In the genomic region with DNA sequence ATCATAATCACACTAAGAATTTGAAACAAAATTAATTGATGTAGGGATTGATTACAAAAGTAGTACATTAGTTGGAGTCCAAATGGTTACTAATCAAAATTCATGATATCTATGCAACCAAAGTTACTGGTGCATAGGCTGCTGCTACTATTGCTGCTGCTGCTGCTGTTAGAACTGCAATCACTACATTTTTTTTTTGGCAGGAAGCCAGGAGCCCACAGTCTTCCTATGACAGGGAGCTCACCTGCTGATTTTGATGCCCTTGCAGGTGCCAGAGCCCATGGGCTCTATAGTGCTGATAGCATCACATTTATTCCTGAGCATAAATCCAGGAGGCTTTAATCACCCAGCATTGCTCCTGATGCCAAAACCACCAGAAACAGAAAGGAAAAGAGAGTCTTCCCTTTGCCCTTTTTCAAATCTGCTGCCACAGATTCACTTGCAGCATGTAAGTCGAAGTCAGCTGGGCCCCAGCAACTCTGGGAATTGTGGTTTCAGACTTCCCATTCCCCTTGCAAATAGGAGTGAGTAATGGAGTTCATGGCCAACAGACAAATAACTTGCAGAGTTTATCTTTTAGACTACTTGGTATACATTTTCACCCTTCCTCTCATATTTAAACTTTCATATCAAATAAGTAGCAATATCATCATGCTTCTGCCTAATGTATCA, we compare ENCODE assay signal across 20 cellular contexts. TPM values are rescaled to one million over a fixed set of nuclear protein-coding genes. Genes with fewer than 3 reads are reported as not detected.
DNase-seq lines count a peak whose midpoint lies in the region; TF ChIP-seq lines count a peak whose summit lies in the region.
"Had no signal": no experiment of that assay in that cellular context is flagged by ENCODE, and none has a peak within 500 bp of the region (broad histone marks: within the 10 kb centered on the region; RNA-seq: fewer than 3 reads in every experiment).

No MANE protein-coding gene starts in this region.

- POLR2A ChIA-PET in PC-9 (lab: Charles Lee; ENCODE audit: unreplicated experiment): no interaction called here

- BruUV-seq in PC-9 (replicated peaks; lab: Mats Ljungman, UMichigan): no TSS peak

- WGBS in GM23248 (ENCODE audit: low coverage in 1 of 2, low lambda C conversion rate in 2 of 2, missing lambda C conversion rate in 2 of 2), 2 experiments: 0 to 4% methylated on average over 1 of the region's 1 CpG
- 42% methylated on average over 1 of the region's 1 CpG for WGBS in suprapubic skin

- H3K36me3 ChIP-seq in GM23248 (ENCODE audit: low read depth): no peaks in the 10 kb centered on the region
- H3K36me3 ChIP-seq in PC-9 (ENCODE audit: low read depth): no peaks in the 10 kb centered on the region
- no peaks in the 10 kb centered on the region for H3K36me3 ChIP-seq in suprapubic skin
- no peaks in the 10 kb centered on the region for H3K36me3 ChIP-seq in WERI-Rb-1
- H3K36me3 ChIP-seq: BE2C, heart left ventricle, ovary, uterus had no signal

- H3K9me3 ChIP-seq in GM23248 (ENCODE audit: low read depth) (no peaks in the 10 kb centered on the region), PC-9 (ENCODE audit: insufficient read depth, low read depth) (no peaks in the 10 kb centered on the region), suprapubic skin (no peaks in the 10 kb centered on the region), WERI-Rb-1 (ENCODE audit: severe bottlenecking) (no peaks in the 10 kb centered on the region)
- H3K9me3 ChIP-seq: BE2C, heart left ventricle, ovary, uterus had no signal

- intact Hi-C loops in PC-9 (cut with micrococcal nuclease; ENCODE audit: unreplicated experiment): no loop called here

- no peak for TF ChIP-seq CTCF in PC-9 (conservative IDR thresholded peaks at IDR 0.05)
- TF ChIP-seq CTCF in fibroblast of the aortic adventitia (IDR thresholded peaks at IDR 0.05; ENCODE audit: insufficient read depth, low read length): no peak
- TF ChIP-seq CTCF in suprapubic skin (IDR thresholded peaks at IDR 0.05): no peak
- TF ChIP-seq CTCF in WERI-Rb-1 (IDR thresholded peaks at IDR 0.05; ENCODE audit: low read depth, low read length): no peak

- H3K4me1 ChIP-seq in GM23248 (ENCODE audit: insufficient read depth) (no peaks in the 10 kb centered on the region), PC-9 (replicated peaks; ENCODE audit: insufficient read depth) (0 out of 2 replicates have a peak, but pooled peaks cover 5% of the 10 kb centered on the region), suprapubic skin (no peaks in the 10 kb centered on the region)
- H3K4me1 ChIP-seq: BE2C, heart left ventricle, uterus had no signal

- CTCF ChIA-PET in PC-9 (lab: Charles Lee): no interaction called here

- H3K27ac ChIP-seq in GM23248 (no peak overlapping the region), PC-9 (no peak overlapping the region), suprapubic skin (no peak overlapping the region), WERI-Rb-1 (no peak overlapping the region)
- H3K27ac ChIP-seq: heart left ventricle, ovary, uterus had no signal

- H3K4me2 ChIP-seq in GM23248 (ENCODE audit: unreplicated experiment): no peak overlapping the region
- no peak overlapping the region for H3K4me2 ChIP-seq in PC-9
- H3K4me2 ChIP-seq: smooth muscle cell had no signal

- H3K79me2 ChIP-seq in GM23248 (ENCODE audit: insufficient read depth): no peaks in the 10 kb centered on the region
- H3K79me2 ChIP-seq in PC-9 (ENCODE audit: low read depth): no peaks in the 10 kb centered on the region

- H3K9ac ChIP-seq in GM23248: no peak overlapping the region

- no peaks in the 10 kb centered on the region for H4K20me1 ChIP-seq in GM23248 (ENCODE audit: insufficient read depth)
- no peaks in the 10 kb centered on the region for H4K20me1 ChIP-seq in PC-9 (ENCODE audit: insufficient read depth)

- H2AFZ ChIP-seq in GM23248 (no peak overlapping the region), PC-9 (peak overlapping the region; percentile 27; the same call in 1 of the 2 replicates)

- H3K9me2 ChIP-seq in GM23248 (ENCODE audit: insufficient read depth) (no peaks in the 10 kb centered on the region), PC-9 (ENCODE audit: insufficient read depth) (no peaks in the 10 kb centered on the region)

- H3K4me3 ChIP-seq in GM23248: no peak overlapping the region
- H3K4me3 ChIP-seq in PC-9: no peak overlapping the region
- H3K4me3 ChIP-seq in fibroblast of the aortic adventitia (ENCODE audit: low read depth, low read length): no peak overlapping the region
- H3K4me3 ChIP-seq in suprapubic skin: no peak overlapping the region
- H3K4me3 ChIP-seq in WERI-Rb-1 (ENCODE audit: low read depth, low read length): no peak overlapping the region
- H3K4me3 ChIP-seq: heart left ventricle, ovary, smooth muscle cell, uterus had no signal

- in situ Hi-C loops in GM23248 (cut with MboI) (no loop called here), ACHN (cut with HindIII; ENCODE audit: low pct_ligation_motif_present, low pct_unique_long_range_greater_than_20kb, low sequenced_read_pairs) (no loop called here)

- TF ChIP-seq EP300 in suprapubic skin (IDR thresholded peaks at IDR 0.05): no peak

- DNase-seq in GM23248 (peak; percentile 36), NCI-H1105 (lab: John Stamatoyannopoulos, UW) (peak; percentile 54), PC-9 (no peak), fibroblast of the aortic adventitia (ENCODE audit: low read depth) (peak; percentile 38), suprapubic skin (ENCODE audit: low spot score in 2 of 2) (no peak), ACHN (no peak), WERI-Rb-1 (no peak), kidney glomerular epithelial cell (lab: John Stamatoyannopoulos, UW) (no peak)
- DNase-seq: activated CD4-positive, alpha-beta T cell treated with anti-CD3 and anti-CD28 coated beads, Interleukin-2, amount 50 U/mL, for 48 hours; activated T-cell treated with anti-CD3 and anti-CD28 coated beads, Interleukin-2, amount 50 U/mL, for 48 hours; BE2C; DMS153; heart left ventricle; ovary; stimulated activated naive CD4-positive, alpha-beta T cell treated with Interleukin-2 at 50 U/mL for 16 hours; uterus had no signal

- H3K27me3 ChIP-seq in GM23248 (replicated peaks; ENCODE audit: insufficient read depth) (no peaks in the 10 kb centered on the region), PC-9 (ENCODE audit: insufficient read depth, low read depth) (no peaks in the 10 kb centered on the region), suprapubic skin (no peaks in the 10 kb centered on the region), WERI-Rb-1 (ENCODE audit: insufficient read depth, low read depth, severe bottlenecking) (no peaks in the 10 kb centered on the region)
- H3K27me3 ChIP-seq: BE2C, heart left ventricle, ovary, uterus had no signal

- H3F3A ChIP-seq in GM23248 (ENCODE audit: insufficient read depth) (no peaks in the 10 kb centered on the region), PC-9 (ENCODE audit: insufficient read depth, low read depth) (no peaks in the 10 kb centered on the region)

- TF ChIP-seq POLR2A in suprapubic skin (IDR thresholded peaks at IDR 0.05): no peak

RNA-seq across cellular contexts. Expression of a gene that starts 17.6 kb away (rescaled TPM):
- not detected in 2 replicates for total RNA-seq in GM23248 (2014; rRNA removed; shearing (Covaris generic))
- not detected in 2 replicates for polyA plus RNA-seq in GM23248 (2016; fragmentation: Nextera tagmentation; extraction: Ambion mirVana)
- not detected in 2 replicates for total RNA-seq in PC-9 (2021)
- total RNA-seq in fibroblast of the aortic adventitia (ENCODE audit: low replicate concordance): not detected in 2 replicates
- not detected for total RNA-seq in suprapubic skin
- total RNA-seq: heart left ventricle, mononuclear cell, ovary, uterus had no signal
- polyA plus RNA-seq: adipose tissue, heart left ventricle, keratinocyte, ovary had no signal

Comparison
In these comparisons a context has a peak if more than half of its experiments do, and no peak if none do; other contexts are left out.
1. DNase-seq: peak in GM23248 (single experiment), NCI-H1105 (single experiment) and fibroblast of the aortic adventitia (single experiment); none in PC-9 (0 of 2), suprapubic skin (0 of 2), ACHN (single experiment), WERI-Rb-1 (single experiment) and kidney glomerular epithelial cell (single experiment).